In the genomic region with DNA sequence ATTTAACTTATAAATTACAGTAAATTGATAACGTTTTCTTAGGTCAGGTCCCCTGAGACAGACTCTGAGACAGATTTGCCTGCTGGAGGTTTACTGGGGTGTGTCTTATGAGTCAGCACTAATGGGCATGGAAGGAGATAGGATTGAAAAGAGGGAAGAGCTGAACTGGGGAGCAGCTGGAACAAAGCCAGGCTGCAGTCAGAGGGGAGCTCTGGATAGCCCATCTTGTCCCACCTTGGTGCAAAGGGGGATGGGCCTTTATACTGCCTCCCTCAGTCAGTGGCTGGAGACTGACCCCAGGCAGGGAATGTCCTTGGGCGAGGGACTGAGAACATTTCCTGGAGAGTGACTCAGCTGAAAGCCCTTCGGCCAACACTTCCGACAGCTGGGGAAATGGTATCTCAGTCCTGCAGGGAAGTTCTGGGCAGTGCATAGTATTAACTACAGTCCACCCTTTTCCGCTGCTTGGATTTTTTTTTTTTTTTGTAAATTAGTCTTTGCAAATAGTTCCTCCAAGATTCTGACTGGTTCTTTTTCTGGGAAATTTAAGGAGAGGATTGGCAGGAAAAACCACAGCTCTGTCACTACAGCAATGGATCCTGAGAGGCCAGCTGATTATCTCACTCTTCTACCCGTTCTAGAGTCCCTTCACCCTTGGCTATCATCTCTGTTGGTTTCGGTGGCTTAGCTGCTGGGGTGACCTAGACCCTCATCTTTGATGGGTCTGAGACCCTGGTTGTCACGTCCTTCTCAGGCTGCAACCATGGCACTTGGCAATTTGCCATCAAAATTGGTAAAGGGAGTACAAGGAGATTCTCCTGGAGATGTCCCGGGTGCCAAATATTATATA, we compare ENCODE assay signal across 1 cellular context.
TF ChIP-seq lines count a peak whose summit lies in the region.

No MANE protein-coding gene starts in this region.

TF ChIP-seq in K562, 482 proteins besides CTCF, POLR2A, EP300 and RAD21 (continued from another document):
- TF ChIP-seq ATF4 (CRISPR knock-in tag; IDR thresholded peaks at IDR 0.05) (peak; percentile 48; the same call in 1 of the 2 replicates), BACH1 (tag; IDR thresholded peaks at IDR 0.05) (peak; percentile 98), NFYB (IDR thresholded peaks at IDR 0.05; ENCODE audit: extremely low read depth, insufficient read length) (no peak), JUNB (CRISPR knock-in tag; conservative IDR thresholded peaks at IDR 0.05) (peak; percentile 67), GTF2A2 (tag; IDR thresholded peaks at IDR 0.05) (no peak), ZNF354B (CRISPR knock-in tag; IDR thresholded peaks at IDR 0.05) (no peak), CREB1 (IDR thresholded peaks at IDR 0.05) (peak; percentile 22; the same call in 1 of the 2 replicates), CREB1 (CRISPR knock-in tag; IDR thresholded peaks at IDR 0.05) (no peak), STAT5A (IDR thresholded peaks at IDR 0.05; ENCODE audit: borderline replicate concordance, low read length) (peak; percentile 84), PHF21A (IDR thresholded peaks at IDR 0.05; ENCODE audit: borderline replicate concordance, low read depth) (peak; percentile 82; the same call in 1 of the 2 replicates), ELF2 (CRISPR knock-in tag; IDR thresholded peaks at IDR 0.05) (no peak), GABPB1 (CRISPR knock-in tag; IDR thresholded peaks at IDR 0.05) (peak; percentile 64), ETV6 (IDR thresholded peaks at IDR 0.05; ENCODE audit: borderline replicate concordance in 1 of 2, low read depth in 2 of 2, low read length in 1 of 2) (peak; percentile 97), ETV6 (CRISPR knock-in tag; IDR thresholded peaks at IDR 0.05; ENCODE audit: borderline replicate concordance) (no peak), ZBTB2 (IDR thresholded peaks at IDR 0.05) (peak; percentile 73; the same call in 1 of the 2 replicates), THRAP3 (IDR thresholded peaks at IDR 0.05; ENCODE audit: borderline replicate concordance) (0 out of 2 replicates have a peak, but pooled peaks have one; percentile 13), ARID1B (IDR thresholded peaks at IDR 0.05) (peak; percentile 97), TFAM (CRISPR knock-in tag; conservative IDR thresholded peaks at IDR 0.05) (no peak), MYNN (IDR thresholded peaks at IDR 0.05) (peak; percentile 90), MYNN (CRISPR knock-in tag; IDR thresholded peaks at IDR 0.05) (no peak), ZNF384 (IDR thresholded peaks at IDR 0.05; ENCODE audit: low read depth, low read length) (peak; percentile 92), TRIM24 (IDR thresholded peaks at IDR 0.05) (peak; percentile 78 to 91), RBBP5 (IDR thresholded peaks at IDR 0.05; ENCODE audit: borderline replicate concordance, insufficient read depth, low read length, poor library complexity, severe bottlenecking) (peak; percentile 83), ZNF766 (CRISPR knock-in tag; conservative IDR thresholded peaks at IDR 0.05) (peak; percentile 82), DACH1 (IDR thresholded peaks at IDR 0.05; ENCODE audit: partially characterized antibody) (peak; percentile 97), RNF2 (IDR thresholded peaks at IDR 0.05) (peak; percentile 73), ATF7 (IDR thresholded peaks at IDR 0.05) (peak; percentile 87), CSDE1 (IDR thresholded peaks at IDR 0.05) (peak in 1 of 2 experiments; percentile 33; a peak in 1 of 4 replicates), FOXM1 (IDR thresholded peaks at IDR 0.05; ENCODE audit: low read depth) (peak; percentile 68; the same call in 1 of the 2 replicates), FOXM1 (CRISPR knock-in tag; IDR thresholded peaks at IDR 0.05; ENCODE audit: low read depth) (0 out of 2 replicates have a peak, but pooled peaks have one; percentile 34), ETV1 (tag; conservative IDR thresholded peaks at IDR 0.05; ENCODE audit: low read depth) (peak; percentile 95), ADNP (tag; IDR thresholded peaks at IDR 0.05) (no peak), NFXL1 (CRISPR knock-in tag; IDR thresholded peaks at IDR 0.05) (0 out of 2 replicates have a peak, but pooled peaks have one; percentile 12)
- TF ChIP-seq, protein P1, sequence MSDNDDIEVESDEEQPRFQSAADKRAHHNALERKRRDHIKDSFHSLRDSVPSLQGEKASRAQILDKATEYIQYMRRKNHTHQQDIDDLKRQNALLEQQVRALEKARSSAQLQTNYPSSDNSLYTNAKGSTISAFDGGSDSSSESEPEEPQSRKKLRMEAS (CRISPR knock-in tag; IDR thresholded peaks at IDR 0.05) = no peak
- TF ChIP-seq, protein P2, sequence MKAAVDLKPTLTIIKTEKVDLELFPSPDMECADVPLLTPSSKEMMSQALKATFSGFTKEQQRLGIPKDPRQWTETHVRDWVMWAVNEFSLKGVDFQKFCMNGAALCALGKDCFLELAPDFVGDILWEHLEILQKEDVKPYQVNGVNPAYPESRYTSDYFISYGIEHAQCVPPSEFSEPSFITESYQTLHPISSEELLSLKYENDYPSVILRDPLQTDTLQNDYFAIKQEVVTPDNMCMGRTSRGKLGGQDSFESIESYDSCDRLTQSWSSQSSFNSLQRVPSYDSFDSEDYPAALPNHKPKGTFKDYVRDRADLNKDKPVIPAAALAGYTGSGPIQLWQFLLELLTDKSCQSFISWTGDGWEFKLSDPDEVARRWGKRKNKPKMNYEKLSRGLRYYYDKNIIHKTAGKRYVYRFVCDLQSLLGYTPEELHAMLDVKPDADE (conservative IDR thresholded peaks at IDR 0.05; ENCODE audit: control insufficient read depth, low read depth, low read length) = peak; percentile 75; the same call in 1 of the 2 replicates
- TF ChIP-seq, protein P3, sequence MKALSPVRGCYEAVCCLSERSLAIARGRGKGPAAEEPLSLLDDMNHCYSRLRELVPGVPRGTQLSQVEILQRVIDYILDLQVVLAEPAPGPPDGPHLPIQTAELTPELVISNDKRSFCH (CRISPR knock-in tag; IDR thresholded peaks at IDR 0.05) = no peak
- TF ChIP-seq, protein P3 (tag; IDR thresholded peaks at IDR 0.05) = peak; percentile 71; the same call in 1 of the 2 replicates
- TF ChIP-seq, protein P4, sequence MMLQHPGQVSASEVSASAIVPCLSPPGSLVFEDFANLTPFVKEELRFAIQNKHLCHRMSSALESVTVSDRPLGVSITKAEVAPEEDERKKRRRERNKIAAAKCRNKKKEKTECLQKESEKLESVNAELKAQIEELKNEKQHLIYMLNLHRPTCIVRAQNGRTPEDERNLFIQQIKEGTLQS (IDR thresholded peaks at IDR 0.05) = peak; percentile 93
- TF ChIP-seq, protein P4 (CRISPR knock-in tag; conservative IDR thresholded peaks at IDR 0.05) = no peak; the same call in 1 of the 2 replicates
- TF ChIP-seq, protein P5, sequence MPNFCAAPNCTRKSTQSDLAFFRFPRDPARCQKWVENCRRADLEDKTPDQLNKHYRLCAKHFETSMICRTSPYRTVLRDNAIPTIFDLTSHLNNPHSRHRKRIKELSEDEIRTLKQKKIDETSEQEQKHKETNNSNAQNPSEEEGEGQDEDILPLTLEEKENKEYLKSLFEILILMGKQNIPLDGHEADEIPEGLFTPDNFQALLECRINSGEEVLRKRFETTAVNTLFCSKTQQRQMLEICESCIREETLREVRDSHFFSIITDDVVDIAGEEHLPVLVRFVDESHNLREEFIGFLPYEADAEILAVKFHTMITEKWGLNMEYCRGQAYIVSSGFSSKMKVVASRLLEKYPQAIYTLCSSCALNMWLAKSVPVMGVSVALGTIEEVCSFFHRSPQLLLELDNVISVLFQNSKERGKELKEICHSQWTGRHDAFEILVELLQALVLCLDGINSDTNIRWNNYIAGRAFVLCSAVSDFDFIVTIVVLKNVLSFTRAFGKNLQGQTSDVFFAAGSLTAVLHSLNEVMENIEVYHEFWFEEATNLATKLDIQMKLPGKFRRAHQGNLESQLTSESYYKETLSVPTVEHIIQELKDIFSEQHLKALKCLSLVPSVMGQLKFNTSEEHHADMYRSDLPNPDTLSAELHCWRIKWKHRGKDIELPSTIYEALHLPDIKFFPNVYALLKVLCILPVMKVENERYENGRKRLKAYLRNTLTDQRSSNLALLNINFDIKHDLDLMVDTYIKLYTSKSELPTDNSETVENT (CRISPR knock-in tag; IDR thresholded peaks at IDR 0.05) = no peak
- TF ChIP-seq, protein P6, sequence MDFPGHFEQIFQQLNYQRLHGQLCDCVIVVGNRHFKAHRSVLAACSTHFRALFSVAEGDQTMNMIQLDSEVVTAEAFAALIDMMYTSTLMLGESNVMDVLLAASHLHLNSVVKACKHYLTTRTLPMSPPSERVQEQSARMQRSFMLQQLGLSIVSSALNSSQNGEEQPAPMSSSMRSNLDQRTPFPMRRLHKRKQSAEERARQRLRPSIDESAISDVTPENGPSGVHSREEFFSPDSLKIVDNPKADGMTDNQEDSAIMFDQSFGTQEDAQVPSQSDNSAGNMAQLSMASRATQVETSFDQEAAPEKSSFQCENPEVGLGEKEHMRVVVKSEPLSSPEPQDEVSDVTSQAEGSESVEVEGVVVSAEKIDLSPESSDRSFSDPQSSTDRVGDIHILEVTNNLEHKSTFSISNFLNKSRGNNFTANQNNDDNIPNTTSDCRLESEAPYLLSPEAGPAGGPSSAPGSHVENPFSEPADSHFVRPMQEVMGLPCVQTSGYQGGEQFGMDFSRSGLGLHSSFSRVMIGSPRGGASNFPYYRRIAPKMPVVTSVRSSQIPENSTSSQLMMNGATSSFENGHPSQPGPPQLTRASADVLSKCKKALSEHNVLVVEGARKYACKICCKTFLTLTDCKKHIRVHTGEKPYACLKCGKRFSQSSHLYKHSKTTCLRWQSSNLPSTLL (IDR thresholded peaks at IDR 0.05) = 0 out of 2 replicates have a peak, but pooled peaks have one; percentile 18
TF ChIP-seq in K562: peak in this region for 171.
